In the genomic region with DNA sequence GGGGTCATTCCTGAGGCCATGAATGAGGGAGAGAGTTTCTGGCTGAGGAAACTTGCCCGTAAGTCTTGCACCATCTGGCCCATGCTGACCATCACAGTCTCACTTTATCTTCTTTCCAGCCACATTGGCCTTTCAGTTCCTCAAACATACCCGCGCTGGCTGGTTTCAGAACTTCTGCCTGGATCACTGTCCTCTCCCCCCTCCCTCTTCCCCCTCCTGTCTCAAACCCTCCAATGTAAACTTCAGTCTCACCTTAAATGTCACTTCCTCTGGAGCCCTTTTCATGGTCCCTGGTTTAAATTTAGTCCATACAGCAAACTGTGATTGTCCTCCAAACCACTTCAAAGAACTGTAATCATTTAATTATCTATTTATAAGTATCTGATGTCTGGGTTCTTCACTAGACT, we compare ENCODE assay signal across 12 cellular contexts. TPM values are rescaled to one million over a fixed set of nuclear protein-coding genes. Genes with fewer than 3 reads are reported as not detected.
DNase-seq lines count a peak whose midpoint lies in the region; ATAC-seq and TF ChIP-seq lines count a peak whose summit lies in the region.
"Had no signal": no experiment of that assay in that cellular context is flagged by ENCODE, and none has a peak within 500 bp of the region (broad histone marks: within the 10 kb centered on the region; RNA-seq: fewer than 3 reads in every experiment).

No MANE protein-coding gene starts in this region.

- peak; percentile 41 for ATAC-seq in GM18907 (IDR thresholded peaks at IDR 0.05; ENCODE audit: unreplicated experiment)
- peak; percentile 32 for ATAC-seq in HG02571 (IDR thresholded peaks at IDR 0.05; ENCODE audit: unreplicated experiment)
- ATAC-seq in naive thymus-derived CD4-positive, alpha-beta T cell = no peak
- ATAC-seq: left lung had no signal

- intact Hi-C loops in naive thymus-derived CD4-positive, alpha-beta T cell (cut with micrococcal nuclease) = loop anchor here (5.0 to 10.0 kb wide), 4 partner anchors 77 to 525 kb away; partner anchors contain the start of genes CYB561A3 (in 1 of the 2), SDHAF2 (in 1 of the 2) and TMEM138 (in 1 of the 2)
- intact Hi-C loops in testis (cut with DNase I; ENCODE audit: low total_unique reads) = no loop called here

- 72 to 80% methylated on average over 3 of the region's 3 CpGs for WGBS in testis, 2 donors

- H3K27me3 ChIP-seq in HL-60 (ENCODE audit: insufficient read depth, poor library complexity, severe bottlenecking) (no peaks in the 10 kb centered on the region), testis (no peaks in the 10 kb centered on the region), HAP-1 (ENCODE audit: low read depth) (peaks cover 14% of the 10 kb centered on the region)
- H3K27me3 ChIP-seq in naive thymus-derived CD4-positive, alpha-beta T cell (ENCODE audit: control insufficient read depth in 2 of 2, insufficient read depth in 2 of 2, low read length in 2 of 2) = no peaks in the 10 kb centered on the region
- H3K27me3 ChIP-seq: left lung had no signal

- H3K27ac ChIP-seq in HL-60 (replicated peaks) (no peak overlapping the region), testis (no peak overlapping the region)
- H3K27ac ChIP-seq in naive thymus-derived CD4-positive, alpha-beta T cell (ENCODE audit: low read depth, low read length) = no peak overlapping the region

- peaks cover 0 to 14% (median 0%) of the 10 kb centered on the region in 5 donors for H3K27me3 Mint-ChIP-seq in naive thymus-derived CD4-positive, alpha-beta T cell

- no peak overlapping the region for H3K4me3 Mint-ChIP-seq in naive thymus-derived CD4-positive, alpha-beta T cell

- DNase-seq in HL-60 (ENCODE audit: low read depth in 1 of 2, low spot score in 1 of 2) (peak; percentile 40 to 75), testis (no peak), HAP-1 (ENCODE audit: low spot score in 2 of 2) (no peak), NCI-H345 treated with DMSO at 0.1 percent for 48 hours (lab: John Stamatoyannopoulos, UW; ENCODE audit: unreplicated experiment) (no peak)
- no peak for DNase-seq in naive thymus-derived CD4-positive, alpha-beta T cell
- DNase-seq in activated CD8-positive, alpha-beta memory T cell treated with anti-CD3 and anti-CD28 coated beads, Interleukin-2, amount 50 U/mL, for 48 hours = no peak
- DNase-seq: activated naive CD4-positive, alpha-beta T cell; T-helper 1 cell had no signal

- peaks cover 40 to 42% of the 10 kb centered on the region in 2 donors for H3K4me1 ChIP-seq in naive thymus-derived CD4-positive, alpha-beta T cell (ENCODE audit: control insufficient read depth in 2 of 2, insufficient read depth in 2 of 2, low read length in 2 of 2)
- H3K4me1 ChIP-seq in testis (peaks cover 17% of the 10 kb centered on the region), HAP-1 (peaks cover 3% of the 10 kb centered on the region; the same call in 1 of the 2 replicates)

- POLR2A ChIA-PET in naive thymus-derived CD4-positive, alpha-beta T cell (lab: Charles Lee) = no interaction called here

- in situ Hi-C loops in HAP-1 (cut with MboI; ENCODE audit: low sequenced_read_pairs) = loop anchor here (25.0 kb wide), 1 partner anchor 798 kb away; no protein-coding TSS in a partner anchor

- peaks cover 0 to 5% (median 0%) of the 10 kb centered on the region in 3 experiments for H3K36me3 ChIP-seq in naive thymus-derived CD4-positive, alpha-beta T cell (ENCODE audit: control insufficient read depth in 2 of 3, insufficient read depth in 3 of 3, low read length in 3 of 3)
- H3K36me3 ChIP-seq in testis (ENCODE audit: low read depth, missing control alignments) (no peaks in the 10 kb centered on the region), HAP-1 (replicated peaks) (peaks cover 4% of the 10 kb centered on the region; the same call in 1 of the 2 replicates)
- H3K36me3 ChIP-seq: left lung had no signal

- no peak for TF ChIP-seq POLR2A in testis (IDR thresholded peaks at IDR 0.05)

- CTCF ChIA-PET in naive thymus-derived CD4-positive, alpha-beta T cell (lab: Charles Lee) = no interaction called here

- TF ChIP-seq CTCF in HL-60 (IDR thresholded peaks at IDR 0.05; ENCODE audit: insufficient read depth, low read length) (no peak), testis (IDR thresholded peaks at IDR 0.05) (no peak)

- H3K36me3 Mint-ChIP-seq in naive thymus-derived CD4-positive, alpha-beta T cell = peaks cover 0 to 2% (median 0%) of the 10 kb centered on the region in 5 donors

- no peak overlapping the region for H3K4me3 ChIP-seq in HL-60 (replicated peaks; ENCODE audit: insufficient read depth, low read length)
- no peak overlapping the region for H3K4me3 ChIP-seq in naive thymus-derived CD4-positive, alpha-beta T cell (ENCODE audit: low read length)
- no peak overlapping the region for H3K4me3 ChIP-seq in testis
- H3K4me3 ChIP-seq in HAP-1 = no peak overlapping the region
- H3K4me3 ChIP-seq: left lung, skin epidermis had no signal

- H3K27ac Mint-ChIP-seq in naive thymus-derived CD4-positive, alpha-beta T cell = peak overlapping the region in 6 of 9 donors; percentile 76 to 99 (median 96)

- peaks cover 36 to 73% (median 65%) of the 10 kb centered on the region in 7 donors for H3K4me1 Mint-ChIP-seq in naive thymus-derived CD4-positive, alpha-beta T cell

- H3K9me3 Mint-ChIP-seq in naive thymus-derived CD4-positive, alpha-beta T cell = peaks cover 0 to 6% (median 0%) of the 10 kb centered on the region in 11 donors

- H3K9me3 ChIP-seq in naive thymus-derived CD4-positive, alpha-beta T cell (ENCODE audit: control insufficient read depth in 2 of 3, low read length in 3 of 3) = no peaks in the 10 kb centered on the region
- H3K9me3 ChIP-seq in testis (no peaks in the 10 kb centered on the region), HAP-1 (no peaks in the 10 kb centered on the region)
- H3K9me3 ChIP-seq: left lung had no signal

RNA-seq across cellular contexts. Expression of gene TMEM109, which starts 3.7 kb away (rescaled TPM):
- 10 to 100 TPM; 49.8 to 99.8 (median 56.9) TPM for total RNA-seq in naive thymus-derived CD4-positive, alpha-beta T cell
- polyA plus RNA-seq in naive thymus-derived CD4-positive, alpha-beta T cell = 100 to 1,000 TPM; 208 to 287 TPM
- 10 to 100 TPM; 28.1 to 46.7 TPM for total RNA-seq in testis
- polyA plus RNA-seq in testis (ENCODE audit: insufficient read depth, low read depth, low replicate concordance) = 59.1 TPM

RNA-seq across cellular contexts. Expression of gene PRPF19, which starts 3.9 kb away (rescaled TPM):
- total RNA-seq in naive thymus-derived CD4-positive, alpha-beta T cell = 100 to 1,000 TPM in 1 of 5 experiments, 10 to 100 TPM in 4; 72.8 to 139 (median 85.6) TPM
- 10 to 100 TPM; 17.9 to 20.0 TPM for polyA plus RNA-seq in naive thymus-derived CD4-positive, alpha-beta T cell
- 100 to 1,000 TPM in 1 of 2 donors, 10 to 100 TPM in 1; 79.8 to 109 TPM for total RNA-seq in testis
- 71.6 TPM for polyA plus RNA-seq in testis (ENCODE audit: insufficient read depth, low read depth, low replicate concordance)

RNA-seq across cellular contexts. Expression of gene TMEM132A, which starts 14.0 kb away (rescaled TPM):
- under 1 TPM in 2 of 5 experiments, not detected in 3; 0.57 to 0.58 TPM for total RNA-seq in naive thymus-derived CD4-positive, alpha-beta T cell
- polyA plus RNA-seq in naive thymus-derived CD4-positive, alpha-beta T cell = not detected
- total RNA-seq in testis = 10 to 100 TPM; 21.7 to 39.0 TPM
- polyA plus RNA-seq in testis (ENCODE audit: insufficient read depth, low read depth, low replicate concordance) = 17.8 TPM

RNA-seq across cellular contexts. Expression of gene SLC15A3, which starts 41.7 kb away (rescaled TPM):
- total RNA-seq in naive thymus-derived CD4-positive, alpha-beta T cell = 100 to 1,000 TPM in 1 of 5 experiments, 10 to 100 TPM in 3, 1 to 10 TPM in 1; 2.9 to 101 (median 10.8) TPM
- polyA plus RNA-seq in naive thymus-derived CD4-positive, alpha-beta T cell = 1 to 10 TPM in 1 of 2 donors, under 1 TPM in 1; 0.85 to 2.6 TPM
- total RNA-seq in testis = 1 to 10 TPM; 8.0 to 9.3 TPM
- 24.4 TPM for polyA plus RNA-seq in testis (ENCODE audit: insufficient read depth, low read depth, low replicate concordance)

RNA-seq across cellular contexts. Expression of gene ZP1, which starts 42.9 kb away (rescaled TPM):
- total RNA-seq in naive thymus-derived CD4-positive, alpha-beta T cell = not detected
- not detected for polyA plus RNA-seq in naive thymus-derived CD4-positive, alpha-beta T cell
- total RNA-seq in testis = 1 to 10 TPM; 3.5 to 4.0 TPM
- 11.2 TPM for polyA plus RNA-seq in testis (ENCODE audit: insufficient read depth, low read depth, low replicate concordance)
- total RNA-seq: left lung had no signal

Comparison
In these comparisons a context has a peak if more than half of its experiments do, and no peak if none do; other contexts are left out.
1. DNase-seq: peak in HL-60 (2 of 2); none in naive thymus-derived CD4-positive, alpha-beta T cell (0 of 9), testis (single experiment), HAP-1 (0 of 2), NCI-H345 treated with DMSO at 0.1 percent for 48 hours (single experiment) and activated CD8-positive, alpha-beta memory T cell treated with anti-CD3 and anti-CD28 coated beads, Interleukin-2, amount 50 U/mL, for 48 hours (single experiment).
2. RNA of gene TMEM132A, which starts 14.0 kb away (total RNA-seq): 21.7 to 39.0 TPM in testis; 0.57 to 0.58 TPM in naive thymus-derived CD4-positive, alpha-beta T cell; every median in the first group is over 10 times any median in the second.